ENCODE assay signal across 28 cellular contexts in the genomic region with DNA sequence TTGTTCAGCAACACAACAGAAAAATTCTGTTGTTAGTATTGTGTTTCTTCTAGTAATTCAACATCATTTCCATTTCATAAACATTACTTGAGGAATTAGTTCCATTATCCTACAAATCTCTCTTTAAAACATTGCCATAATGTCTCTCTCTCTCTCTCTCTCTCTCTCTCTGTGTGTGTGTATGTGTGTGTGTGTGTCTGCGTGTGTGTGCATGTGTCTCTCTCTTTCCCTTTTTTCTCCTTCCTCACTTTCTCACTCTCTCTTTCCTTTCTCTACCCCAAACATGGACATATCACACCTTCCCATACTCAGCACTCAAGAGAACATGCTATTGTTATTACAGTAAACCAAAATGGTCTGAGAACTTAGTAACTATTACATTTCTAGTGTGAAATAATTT. TPM values are rescaled to one million over a fixed set of nuclear protein-coding genes. Genes with fewer than 3 reads are reported as not detected.
"Had no signal": no experiment of that assay in that cellular context is flagged by ENCODE, and none has a peak within 500 bp of the region (broad histone marks: within the 10 kb centered on the region; RNA-seq: fewer than 3 reads in every experiment).

No MANE protein-coding gene starts in this region.

- H3K4me1 ChIP-seq: esophagus squamous epithelium, gastrocnemius medialis, heart right ventricle, left lung, lower lobe of right lung had no signal

- DNase-seq: dermis blood vessel endothelial cell; effector CD8-positive, alpha-beta T cell; effector memory CD8-positive, alpha-beta T cell; endodermal cell; erythroblast; esophagus squamous epithelium; foreskin fibroblast; foreskin melanocyte; gastrocnemius medialis; glutamatergic neuron; head of caudate nucleus; heart right ventricle; hippocampal formation; left cardiac atrium; left lung; left ventricle myocardium superior; lower lobe of right lung; mesenchymal stem cell; mucosa of descending colon; naive B cell had no signal

- H3K4me3 ChIP-seq: coronary artery, esophagus squamous epithelium, gastrocnemius medialis, heart right ventricle, left lung, lower lobe of right lung, mucosa of descending colon had no signal

- H3K27me3 ChIP-seq: esophagus squamous epithelium, gastrocnemius medialis, heart right ventricle, left lung had no signal

- H3K27ac ChIP-seq: coronary artery, epithelial cell of prostate, esophagus squamous epithelium, gastrocnemius medialis, heart right ventricle, left lung, lower lobe of right lung had no signal

- H3K36me3 ChIP-seq: esophagus squamous epithelium, gastrocnemius medialis, heart right ventricle, left lung, lower lobe of right lung had no signal

- H3K9me3 ChIP-seq: esophagus squamous epithelium, gastrocnemius medialis, left lung, lower lobe of right lung, mucosa of descending colon had no signal

RNA-seq across cellular contexts. Expression of gene LRRTM3, which starts 16.6 kb away (rescaled TPM):
- total RNA-seq: dermis blood vessel endothelial cell, endodermal cell, esophagus mucosa, gastrocnemius medialis, glomerular endothelial cell, heart right ventricle, kidney epithelial cell, left cardiac atrium, left lung, left ventricle myocardium superior, lower leg skin, lower lobe of right lung, lung microvascular endothelial cell, mesenteric fat pad had no signal
